18 cellular contexts compared by ENCODE assay signal in the genomic region with DNA sequence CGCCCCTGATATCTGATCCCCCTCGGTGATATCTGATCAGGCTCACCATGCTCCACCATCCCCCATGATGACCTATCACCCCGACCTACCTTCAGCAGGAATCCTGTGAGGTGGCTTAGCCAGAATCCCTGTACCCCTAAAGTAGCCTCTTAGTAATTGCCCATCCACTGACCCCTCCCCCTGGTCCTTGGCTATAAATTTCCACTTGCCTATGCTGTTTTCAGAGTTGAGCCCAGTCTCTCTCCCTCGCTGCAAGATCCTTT.
"Had no signal": no experiment of that assay in that cellular context is flagged by ENCODE, and none has a peak within 500 bp of the region (broad histone marks: within the 10 kb centered on the region; RNA-seq: fewer than 3 reads in every experiment).

No MANE protein-coding gene starts in this region.

- FAIRE-seq: endometrium, frontal cortex, islet of Langerhans had no signal

- H3K27ac ChIP-seq: dorsolateral prefrontal cortex, heart left ventricle, stomach had no signal

- H3K36me3 ChIP-seq: heart left ventricle, stomach had no signal

- H3K9me3 Mint-ChIP-seq: natural killer cell had no signal

- ATAC-seq: esophagus mucosa, heart left ventricle, left lobe of liver, natural killer cell had no signal

- H3K36me3 Mint-ChIP-seq: mesothelial cell of epicardium, natural killer cell had no signal

- DNase-seq: cortex of kidney; dorsolateral prefrontal cortex; effector CD8-positive, alpha-beta T cell; heart left ventricle; hippocampal formation; kidney glomerular epithelial cell; natural killer cell; stimulated activated CD4-positive, alpha-beta T cell treated with anti-CD3 and anti-CD28 coated beads, Interleukin-2, amount 100 ng/mL, for 24 hours; stimulated activated naive CD4-positive, alpha-beta T cell; stomach; substantia nigra; trophoblast cell had no signal

- H3K4me3 Mint-ChIP-seq: mesothelial cell of epicardium, natural killer cell had no signal

- H3K27ac Mint-ChIP-seq: mesothelial cell of epicardium, natural killer cell had no signal

- H3K27me3 ChIP-seq: dorsolateral prefrontal cortex, stomach had no signal

- H3K4me3 ChIP-seq: dorsolateral prefrontal cortex, heart left ventricle, stomach had no signal

- H3K9me3 ChIP-seq: stomach had no signal
